28 cellular contexts compared by ENCODE assay signal in the genomic region with DNA sequence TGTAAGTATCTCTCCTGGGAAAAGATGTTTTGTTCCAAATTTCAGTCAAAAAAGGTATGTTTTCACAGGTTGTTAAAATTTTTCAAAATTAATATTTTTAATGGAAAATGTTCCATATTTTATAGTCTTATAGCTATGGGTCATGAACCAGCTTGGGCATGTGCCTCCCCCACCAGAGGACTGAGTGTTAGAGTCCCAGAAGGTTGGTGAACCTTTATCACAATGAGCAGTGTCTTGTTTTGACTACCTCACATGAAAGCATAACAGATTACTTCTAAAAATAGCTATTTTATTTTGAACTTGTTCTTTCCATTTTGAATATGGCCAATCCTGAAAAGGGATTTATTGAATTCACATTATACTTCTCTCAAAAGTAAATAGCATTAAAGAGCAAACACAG.
"Had no signal": no experiment of that assay in that cellular context is flagged by ENCODE, and none has a peak within 500 bp of the region (broad histone marks: within the 10 kb centered on the region; RNA-seq: fewer than 3 reads in every experiment).

No MANE protein-coding gene starts in this region.

- H3K27ac ChIP-seq: body of pancreas, colonic mucosa, dorsolateral prefrontal cortex, WERI-Rb-1 had no signal

- H3K36me3 ChIP-seq: colonic mucosa, WERI-Rb-1 had no signal

- H3K9me3 ChIP-seq: body of pancreas, colonic mucosa had no signal

- H3K4me3 ChIP-seq: body of pancreas, colonic mucosa, dorsolateral prefrontal cortex had no signal

- ATAC-seq: activated CD4-positive, CD25-positive, alpha-beta regulatory T cell treated with anti-CD3 and anti-CD28 coated beads, Interleukin-2, amount 50 U/mL, for 24 hours; activated CD8-positive, alpha-beta T cell treated with anti-CD3 and anti-CD28 coated beads for 36 hours; activated T-cell treated with anti-CD3 and anti-CD28 coated beads, Interleukin-2, amount 50 U/mL, for 4 hours; activated T-helper 17 cell treated with anti-CD3 and anti-CD28 coated beads, Interleukin-2, amount 50 U/mL, for 72 hours; body of pancreas; esophagus mucosa; T-helper 17 cell had no signal

- H3K27me3 ChIP-seq: body of pancreas, colonic mucosa, dorsolateral prefrontal cortex had no signal

- DNase-seq: activated B cell treated with CpG ODN at 0.5 μM for 24 hours; activated CD4-positive, alpha-beta T cell treated with anti-CD3 and anti-CD28 coated beads for 48 hours; activated CD4-positive, alpha-beta T cell treated with anti-CD3 and anti-CD28 coated beads, Interleukin-2, amount 50 U/mL, for 1 hour; activated CD4-positive, alpha-beta T cell treated with anti-CD3 and anti-CD28 coated beads, Interleukin-2, amount 50 U/mL, for 48 hours; activated CD8-positive, alpha-beta memory T cell treated with anti-CD3 and anti-CD28 coated beads for 24 hours; activated CD8-positive, alpha-beta T cell treated with anti-CD3 and anti-CD28 coated beads for 36 hours; activated effector memory CD4-positive, alpha-beta T cell treated with Interleukin-2 at 50 U/mL for 16 hours; activated gamma-delta T cell treated with Interleukin-2 at 50 U/mL for 16 hours; activated naive CD4-positive, alpha-beta T cell treated with anti-CD3 and anti-CD28 coated beads, Interleukin-2, amount 50 U/mL, for 16 hours; activated naive CD4-positive, alpha-beta T cell treated with Interleukin-2 at 50 U/mL for 16 hours; activated T-cell treated with anti-CD3 and anti-CD28 coated beads, Interleukin-2, amount 50 U/mL, for 4 hours; amniotic stem cell; anterior cingulate cortex; body of pancreas; central memory CD4-positive, alpha-beta T cell; cerebellar nuclear complex; colonic mucosa; dorsolateral prefrontal cortex; effector memory CD4-positive, alpha-beta T cell; endodermal cell; foreskin fibroblast; T-helper 1 cell; T-helper 17 cell; T1000; WERI-Rb-1 had no signal

- H3K4me1 ChIP-seq: body of pancreas, colonic mucosa had no signal
